2 cellular contexts compared by ENCODE assay signal in genomic region chr4:139329665-139330200, GRCh38.
TF ChIP-seq lines count a peak whose summit lies in the region.

No MANE protein-coding gene starts in this region.

TF ChIP-seq in GM23338, 12 proteins besides CTCF, POLR2A, EP300 and RAD21:
- TF ChIP-seq ZNF462 (CRISPR knock-in tag; IDR thresholded peaks at IDR 0.05) (peak; percentile 65; the same call in 1 of the 2 replicates), ZNF114 (CRISPR knock-in tag; IDR thresholded peaks at IDR 0.05) (no peak)

TF ChIP-seq in K562, 482 proteins besides CTCF, POLR2A, EP300 and RAD21:
- TF ChIP-seq MYNN (IDR thresholded peaks at IDR 0.05) (no peak), MYNN (CRISPR knock-in tag; IDR thresholded peaks at IDR 0.05) (no peak), ZKSCAN8 (CRISPR knock-in tag; IDR thresholded peaks at IDR 0.05) (no peak), WHSC1 (IDR thresholded peaks at IDR 0.05; ENCODE audit: low read length) (no peak), U2AF2 (optimal IDR thresholded peaks at IDR 0.05; ENCODE audit: low read depth, low read length) (no peak), MEF2D (tag; conservative IDR thresholded peaks at IDR 0.05; ENCODE audit: low read depth) (no peak), ASH1L (IDR thresholded peaks at IDR 0.05; ENCODE audit: borderline replicate concordance, low read depth, partially characterized antibody) (no peak), ZNF407 (IDR thresholded peaks at IDR 0.05; ENCODE audit: low read depth) (no peak), FOXJ2 (tag; IDR thresholded peaks at IDR 0.05) (no peak), CBFA2T2 (conservative IDR thresholded peaks at IDR 0.05) (no peak), NONO (IDR thresholded peaks at IDR 0.05; ENCODE audit: low read depth in 2 of 2, low read length in 1 of 2) (no peak), ZNF584 (CRISPR knock-in tag; IDR thresholded peaks at IDR 0.05; ENCODE audit: low read depth) (no peak), VEZF1 (CRISPR knock-in tag; IDR thresholded peaks at IDR 0.05) (no peak), ZBTB12 (CRISPR knock-in tag; IDR thresholded peaks at IDR 0.05) (no peak), ZNF311 (CRISPR knock-in tag; IDR thresholded peaks at IDR 0.05) (no peak), RBM17 (IDR thresholded peaks at IDR 0.05; ENCODE audit: borderline replicate concordance, low read depth, low read length) (no peak), MLLT1 (IDR thresholded peaks at IDR 0.05) (no peak), ETS1 (conservative IDR thresholded peaks at IDR 0.05; ENCODE audit: control insufficient read depth, low read depth, low read length) (no peak), ZNF143 (CRISPR knock-in tag; IDR thresholded peaks at IDR 0.05) (no peak)
